13 cellular contexts compared by ENCODE assay signal in the genomic region with DNA sequence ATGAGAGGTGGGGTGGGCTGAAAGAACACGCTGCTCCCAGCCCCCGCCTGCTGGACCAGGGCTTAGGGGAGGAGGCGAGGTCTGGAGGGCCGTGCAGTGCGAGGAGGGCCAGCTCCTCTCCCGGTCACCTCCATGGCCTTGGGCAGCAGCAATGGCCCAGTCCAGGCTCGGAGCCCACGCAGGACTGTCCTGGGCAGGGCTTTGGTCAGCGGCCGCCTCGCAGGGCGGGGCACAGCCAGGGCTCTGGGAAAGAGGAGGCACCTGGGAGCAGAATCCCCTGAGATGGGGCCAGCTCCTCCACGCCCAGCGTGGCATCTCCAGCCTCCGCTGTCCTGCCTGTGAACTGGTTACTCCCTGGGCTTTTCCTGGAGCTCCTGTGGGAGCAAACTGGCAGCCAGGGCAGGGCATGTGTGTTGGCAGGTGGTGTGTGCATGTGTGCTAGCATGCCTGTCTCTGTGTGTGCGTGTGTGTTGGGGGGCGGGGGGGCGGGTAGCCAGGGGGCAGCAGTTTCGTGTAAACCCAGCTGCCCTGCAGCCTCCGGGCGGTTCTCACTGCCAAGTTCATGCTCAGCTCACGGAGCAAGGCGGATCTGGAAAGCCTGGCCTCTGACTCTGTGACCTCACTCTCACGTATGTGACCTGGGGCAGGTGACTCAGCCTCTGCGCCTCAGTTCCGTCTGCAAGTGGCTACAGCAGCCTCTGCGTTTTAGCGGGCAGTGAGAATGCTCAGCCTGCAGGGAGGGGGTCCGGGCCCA. TPM values are rescaled to one million over a fixed set of nuclear protein-coding genes. Genes with fewer than 3 reads are reported as not detected.
A peak's percentile ranks its signal among the peaks of the same experiment; 100 is the strongest.
DNase-seq lines count a peak whose midpoint lies in the region; ATAC-seq and TF ChIP-seq lines count a peak whose summit lies in the region.
"Had no signal": no experiment of that assay in that cellular context is flagged by ENCODE, and none has a peak within 500 bp of the region (broad histone marks: within the 10 kb centered on the region; RNA-seq: fewer than 3 reads in every experiment).

No MANE protein-coding gene starts in this region.

- H3K27me3 ChIP-seq in gastrocnemius medialis, result peaks cover 0 to 5% (median 0%) of the 10 kb centered on the region in 3 donors
- H3K27me3 ChIP-seq in tibial artery, result peaks cover 0 to 28% of the 10 kb centered on the region in 2 donors

- H3K27ac ChIP-seq in gastrocnemius medialis, result no peak overlapping the region
- H3K27ac ChIP-seq in tibial artery, result no peak overlapping the region
- H3K27ac ChIP-seq: WERI-Rb-1 had no signal

- intact Hi-C loops in gastrocnemius medialis (cut with DNase I; ENCODE audit: low total_unique reads) (no loop called here), tibial artery (cut with DNase I; ENCODE audit: low total_unique reads) (no loop called here)

- H3K9me3 ChIP-seq in gastrocnemius medialis (no peaks in the 10 kb centered on the region), tibial artery (peaks cover 0 to 7% (median 0%) of the 10 kb centered on the region in 3 donors)

- no peaks in the 10 kb centered on the region for H3K4me1 ChIP-seq in gastrocnemius medialis
- no peaks in the 10 kb centered on the region for H3K4me1 ChIP-seq in tibial artery

- in situ Hi-C loops in gastrocnemius medialis (cut with MboI; ENCODE audit: low sequenced_read_pairs in 4 of 4), result loop anchor here in 2 of 4 donors (10.0 kb wide), 1 partner anchor 143 kb away; the partner anchor contains the start of gene TPRG1L (in 2 of the 2)

- DNase-seq in ELR (ENCODE audit: low read depth), result peak; percentile 83
- DNase-seq in NCI-H226, result peak; percentile 84
- peak; percentile 47 for DNase-seq in dermis blood vessel endothelial cell
- peak; percentile 82 for DNase-seq in mucosa of gallbladder (ENCODE audit: low spot score)
- no peak for DNase-seq in NCI-H1048 (lab: John Stamatoyannopoulos, UW)
- no peak for DNase-seq in gastrocnemius medialis
- no peak for DNase-seq in tibial artery
- DNase-seq: HCEC 1CT; naive B cell; Right ventricle myocardium superior; stimulated activated CD4-positive, alpha-beta T cell treated with anti-CD3 and anti-CD28 coated beads, Interleukin-4, amount 100 ng/mL, for 4 hours had no signal

- no peak for ATAC-seq in gastrocnemius medialis

- H3K36me3 ChIP-seq in gastrocnemius medialis (no peaks in the 10 kb centered on the region), tibial artery (no peaks in the 10 kb centered on the region)

- H3K4me3 ChIP-seq in gastrocnemius medialis (no peak overlapping the region), tibial artery (no peak overlapping the region)
- H3K4me3 ChIP-seq: GM12878 had no signal

- TF ChIP-seq CTCF in gastrocnemius medialis (IDR thresholded peaks at IDR 0.05 in 4 of 5, conservative IDR thresholded peaks at IDR 0.05 in 1 of 5) (no peak), tibial artery (IDR thresholded peaks at IDR 0.05) (no peak)

- no peak for TF ChIP-seq POLR2A in gastrocnemius medialis (IDR thresholded peaks at IDR 0.05)

RNA-seq across cellular contexts. Expression of gene ARHGEF16, which starts 27.5 kb away (rescaled TPM):
- 0.51 TPM in 2 replicates for total RNA-seq in dermis blood vessel endothelial cell
- total RNA-seq in mucosa of gallbladder, result 81.4 TPM
- total RNA-seq in gastrocnemius medialis, result 1 to 10 TPM in 1 of 4 donors, under 1 TPM in 3; 0.20 to 1.2 (median 0.63) TPM
- total RNA-seq: GM12878 had no signal

Comparison
In these comparisons a context has a peak if more than half of its experiments do, and no peak if none do; other contexts are left out.
1. DNase-seq: peak in ELR (single experiment), NCI-H226 (single experiment), dermis blood vessel endothelial cell (single experiment) and mucosa of gallbladder (single experiment); none in NCI-H1048 (single experiment), gastrocnemius medialis (0 of 2) and tibial artery (0 of 2).
2. RNA of gene ARHGEF16, which starts 27.5 kb away (total RNA-seq): 81.4 TPM in mucosa of gallbladder (single experiment); 0.20 to 1.2 TPM in gastrocnemius medialis and 0.51 TPM in dermis blood vessel endothelial cell; every median in the first group is over 10 times any median in the second.